10 cellular contexts compared by ENCODE assay signal in the genomic region with DNA sequence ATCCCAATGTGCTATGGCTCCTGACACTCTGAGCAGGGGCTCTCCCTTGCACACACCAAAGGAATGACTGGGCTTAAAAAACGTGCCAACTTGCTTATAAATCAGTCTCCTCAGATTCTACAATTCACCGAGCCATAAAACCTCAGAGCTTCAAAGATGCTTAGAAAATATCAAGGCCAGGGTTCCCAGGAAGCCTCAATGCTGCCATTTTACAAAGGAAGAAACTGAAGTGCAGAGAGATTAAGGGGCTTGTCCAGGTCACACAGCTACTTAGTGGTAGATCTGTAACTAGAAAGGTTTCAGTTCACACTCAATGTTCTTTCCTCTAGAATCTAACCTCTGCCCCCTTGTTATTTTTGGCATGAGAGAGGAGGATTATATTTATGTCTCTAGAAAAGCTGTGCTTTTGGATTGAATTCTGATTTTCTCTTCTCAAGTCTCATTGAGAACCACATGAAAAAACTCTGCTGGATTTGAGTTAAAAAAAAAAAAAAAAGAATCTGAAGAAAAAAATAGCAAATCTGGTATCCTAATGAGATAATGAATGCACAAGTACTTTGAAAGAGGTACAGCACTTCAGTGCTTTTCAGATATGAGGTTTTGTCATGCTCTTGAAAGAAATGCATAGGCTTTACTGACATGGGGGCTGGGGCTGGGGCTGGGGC. TPM values are rescaled to one million over a fixed set of nuclear protein-coding genes. Genes with fewer than 3 reads are reported as not detected.
A peak's percentile ranks its signal among the peaks of the same experiment; 100 is the strongest.
DNase-seq lines count a peak whose midpoint lies in the region; ATAC-seq and TF ChIP-seq lines count a peak whose summit lies in the region.
"Had no signal": no experiment of that assay in that cellular context is flagged by ENCODE, and none has a peak within 500 bp of the region (broad histone marks: within the 10 kb centered on the region; RNA-seq: fewer than 3 reads in every experiment).

No MANE protein-coding gene starts in this region.

- DNase-seq in T-helper 1 cell (no peak), memory B cell (ENCODE audit: low spot score in 2 of 2) (no peak), cerebellar nuclear complex (lab: John Stamatoyannopoulos, UW) (no peak), ascending aorta (ENCODE audit: low spot score in 2 of 2) (no peak)
- DNase-seq in activated CD8-positive, alpha-beta memory T cell treated with anti-CD3 and anti-CD28 coated beads, Interleukin-2, amount 50 U/mL, for 48 hours: no peak
- DNase-seq: Right ventricle myocardium superior had no signal

- H3K4me1 Mint-ChIP-seq in T-helper 1 cell treated with Interleukin-12 subunit alpha and Interleukin-12 subunit beta and Interleukin-4 antibody, amounts not matched to agents 30 μg/mL and 1 μg/mL, for 36 hours (ENCODE audit: low read depth): peaks cover 25% of the 10 kb centered on the region
- peaks cover 19% of the 10 kb centered on the region for H3K4me1 Mint-ChIP-seq in memory B cell

- ATAC-seq in GM21528 (IDR thresholded peaks at IDR 0.05; ENCODE audit: low FRiP score, unreplicated experiment) (peak; percentile 53), HG03354 (IDR thresholded peaks at IDR 0.05; ENCODE audit: poor library complexity, severe bottlenecking, unreplicated experiment) (peak; percentile 63), memory B cell (ENCODE audit: low read depth) (no peak)

- H3K4me3 Mint-ChIP-seq in T-helper 1 cell treated with Interleukin-12 subunit alpha and Interleukin-12 subunit beta and Interleukin-4 antibody, amounts not matched to agents 30 μg/mL and 1 μg/mL, for 36 hours: peak overlapping the region; percentile 31
- peak overlapping the region; percentile 14 for H3K4me3 Mint-ChIP-seq in memory B cell
- H3K4me3 Mint-ChIP-seq: activated naive CD4-positive, alpha-beta T cell treated with anti-CD3 and anti-CD28 coated beads, Interleukin-2, amount 50 U/mL, for 24 hours had no signal

- no peaks in the 10 kb centered on the region for H3K36me3 ChIP-seq in ascending aorta

- peaks cover 22% of the 10 kb centered on the region for H3K9me3 Mint-ChIP-seq in T-helper 1 cell treated with Interleukin-12 subunit alpha and Interleukin-12 subunit beta and Interleukin-4 antibody, amounts not matched to agents 30 μg/mL and 1 μg/mL, for 36 hours
- peaks cover 3% of the 10 kb centered on the region for H3K9me3 Mint-ChIP-seq in memory B cell

- H3K4me3 ChIP-seq in ascending aorta: no peak overlapping the region

- no peaks in the 10 kb centered on the region for H3K4me1 ChIP-seq in ascending aorta

- intact Hi-C loops in ascending aorta (cut with DNase I): no loop called here

- H3K9me3 ChIP-seq in ascending aorta: no peaks in the 10 kb centered on the region

- peaks cover 11% of the 10 kb centered on the region for H3K36me3 Mint-ChIP-seq in T-helper 1 cell treated with Interleukin-12 subunit alpha and Interleukin-12 subunit beta and Interleukin-4 antibody, amounts not matched to agents 30 μg/mL and 1 μg/mL, for 36 hours (ENCODE audit: low read depth)
- H3K36me3 Mint-ChIP-seq in memory B cell: no peaks in the 10 kb centered on the region

- no peak for TF ChIP-seq CTCF in ascending aorta (IDR thresholded peaks at IDR 0.05)

- peaks cover 8% of the 10 kb centered on the region for H3K27me3 Mint-ChIP-seq in T-helper 1 cell treated with Interleukin-12 subunit alpha and Interleukin-12 subunit beta and Interleukin-4 antibody, amounts not matched to agents 30 μg/mL and 1 μg/mL, for 36 hours (ENCODE audit: low read depth)
- no peaks in the 10 kb centered on the region for H3K27me3 Mint-ChIP-seq in memory B cell
- H3K27me3 Mint-ChIP-seq: activated naive CD4-positive, alpha-beta T cell treated with anti-CD3 and anti-CD28 coated beads, Interleukin-2, amount 50 U/mL, for 24 hours had no signal

- no peak overlapping the region for H3K27ac ChIP-seq in ascending aorta

- no peaks in the 10 kb centered on the region for H3K27me3 ChIP-seq in ascending aorta

- H3K27ac Mint-ChIP-seq in T-helper 1 cell treated with Interleukin-12 subunit alpha and Interleukin-12 subunit beta and Interleukin-4 antibody, amounts not matched to agents 30 μg/mL and 1 μg/mL, for 36 hours: peak overlapping the region; percentile 78
- H3K27ac Mint-ChIP-seq in memory B cell: peak overlapping the region; percentile 62
- H3K27ac Mint-ChIP-seq: activated naive CD4-positive, alpha-beta T cell treated with anti-CD3 and anti-CD28 coated beads, Interleukin-2, amount 50 U/mL, for 24 hours had no signal

RNA-seq across cellular contexts. Expression of gene TSPAN33, which starts 22.3 kb away (rescaled TPM):
- total RNA-seq in ascending aorta: 8.1 TPM
